In the genomic region with DNA sequence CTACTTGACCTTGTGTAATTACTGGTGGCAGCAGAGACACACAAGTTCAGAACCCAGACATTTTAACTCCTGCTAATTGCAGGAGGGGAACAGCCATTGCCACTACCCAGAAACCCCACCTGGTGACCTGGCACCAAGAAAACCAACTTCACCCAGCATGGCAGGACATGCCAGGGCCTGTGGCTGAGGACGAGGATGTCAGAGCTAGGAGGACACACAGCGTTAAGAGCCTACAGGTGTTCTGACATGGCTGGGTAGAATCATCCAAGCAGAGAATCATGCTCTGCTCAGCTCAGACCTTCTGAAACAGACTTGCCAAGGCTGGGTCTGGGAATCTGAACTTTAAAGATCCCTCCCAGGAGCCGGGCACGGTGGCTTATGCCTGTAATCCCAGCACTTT, we compare ENCODE assay signal across 1 cellular context.
TF ChIP-seq lines count a peak whose summit lies in the region.

No MANE protein-coding gene starts in this region.

TF ChIP-seq in GM12878, 131 proteins besides CTCF, POLR2A, EP300 and RAD21:
- TF ChIP-seq JUND (IDR thresholded peaks at IDR 0.05; ENCODE audit: low read depth, low read length): no peak
- no peak for TF ChIP-seq ZNF384 (IDR thresholded peaks at IDR 0.05; ENCODE audit: borderline replicate concordance, low read depth, low read length)
- no peak for TF ChIP-seq SIX5 (IDR thresholded peaks at IDR 0.05; ENCODE audit: low read depth, low read length, severe bottlenecking)
- TF ChIP-seq, protein P1, sequence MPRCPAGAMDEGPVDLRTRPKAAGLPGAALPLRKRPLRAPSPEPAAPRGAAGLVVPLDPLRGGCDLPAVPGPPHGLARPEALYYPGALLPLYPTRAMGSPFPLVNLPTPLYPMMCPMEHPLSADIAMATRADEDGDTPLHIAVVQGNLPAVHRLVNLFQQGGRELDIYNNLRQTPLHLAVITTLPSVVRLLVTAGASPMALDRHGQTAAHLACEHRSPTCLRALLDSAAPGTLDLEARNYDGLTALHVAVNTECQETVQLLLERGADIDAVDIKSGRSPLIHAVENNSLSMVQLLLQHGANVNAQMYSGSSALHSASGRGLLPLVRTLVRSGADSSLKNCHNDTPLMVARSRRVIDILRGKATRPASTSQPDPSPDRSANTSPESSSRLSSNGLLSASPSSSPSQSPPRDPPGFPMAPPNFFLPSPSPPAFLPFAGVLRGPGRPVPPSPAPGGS (IDR thresholded peaks at IDR 0.05; ENCODE audit: borderline replicate concordance, insufficient read depth, low read depth, low read length, poor library complexity, severe bottlenecking): no peak
- no peak for TF ChIP-seq NFYA (IDR thresholded peaks at IDR 0.05; ENCODE audit: borderline replicate concordance, low read depth, low read length)
- TF ChIP-seq, protein P2, sequence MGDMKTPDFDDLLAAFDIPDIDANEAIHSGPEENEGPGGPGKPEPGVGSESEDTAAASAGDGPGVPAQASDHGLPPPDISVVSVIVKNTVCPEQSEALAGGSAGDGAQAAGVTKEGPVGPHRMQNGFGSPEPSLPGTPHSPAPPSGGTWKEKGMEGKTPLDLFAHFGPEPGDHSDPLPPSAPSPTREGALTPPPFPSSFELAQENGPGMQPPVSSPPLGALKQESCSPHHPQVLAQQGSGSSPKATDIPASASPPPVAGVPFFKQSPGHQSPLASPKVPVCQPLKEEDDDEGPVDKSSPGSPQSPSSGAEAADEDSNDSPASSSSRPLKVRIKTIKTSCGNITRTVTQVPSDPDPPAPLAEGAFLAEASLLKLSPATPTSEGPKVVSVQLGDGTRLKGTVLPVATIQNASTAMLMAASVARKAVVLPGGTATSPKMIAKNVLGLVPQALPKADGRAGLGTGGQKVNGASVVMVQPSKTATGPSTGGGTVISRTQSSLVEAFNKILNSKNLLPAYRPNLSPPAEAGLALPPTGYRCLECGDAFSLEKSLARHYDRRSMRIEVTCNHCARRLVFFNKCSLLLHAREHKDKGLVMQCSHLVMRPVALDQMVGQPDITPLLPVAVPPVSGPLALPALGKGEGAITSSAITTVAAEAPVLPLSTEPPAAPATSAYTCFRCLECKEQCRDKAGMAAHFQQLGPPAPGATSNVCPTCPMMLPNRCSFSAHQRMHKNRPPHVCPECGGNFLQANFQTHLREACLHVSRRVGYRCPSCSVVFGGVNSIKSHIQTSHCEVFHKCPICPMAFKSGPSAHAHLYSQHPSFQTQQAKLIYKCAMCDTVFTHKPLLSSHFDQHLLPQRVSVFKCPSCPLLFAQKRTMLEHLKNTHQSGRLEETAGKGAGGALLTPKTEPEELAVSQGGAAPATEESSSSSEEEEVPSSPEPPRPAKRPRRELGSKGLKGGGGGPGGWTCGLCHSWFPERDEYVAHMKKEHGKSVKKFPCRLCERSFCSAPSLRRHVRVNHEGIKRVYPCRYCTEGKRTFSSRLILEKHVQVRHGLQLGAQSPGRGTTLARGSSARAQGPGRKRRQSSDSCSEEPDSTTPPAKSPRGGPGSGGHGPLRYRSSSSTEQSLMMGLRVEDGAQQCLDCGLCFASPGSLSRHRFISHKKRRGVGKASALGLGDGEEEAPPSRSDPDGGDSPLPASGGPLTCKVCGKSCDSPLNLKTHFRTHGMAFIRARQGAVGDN (IDR thresholded peaks at IDR 0.05): no peak
- TF ChIP-seq BACH1 (IDR thresholded peaks at IDR 0.05; ENCODE audit: borderline replicate concordance): no peak
- no peak for TF ChIP-seq RB1 (IDR thresholded peaks at IDR 0.05; ENCODE audit: borderline replicate concordance)
- no peak for TF ChIP-seq SPI1 (IDR thresholded peaks at IDR 0.05; ENCODE audit: borderline replicate concordance, insufficient read depth, low read depth, low read length)
- TF ChIP-seq FOXK2 (IDR thresholded peaks at IDR 0.05): no peak
- TF ChIP-seq CBFB (IDR thresholded peaks at IDR 0.05; ENCODE audit: low read depth): no peak
- no peak for TF ChIP-seq KAT2A (conservative IDR thresholded peaks at IDR 0.05; ENCODE audit: control insufficient read depth, low read depth, low read length)
- no peak for TF ChIP-seq RELA (IDR thresholded peaks at IDR 0.05; ENCODE audit: borderline replicate concordance, partially characterized antibody)
- no peak for TF ChIP-seq MTA3 (IDR thresholded peaks at IDR 0.05; ENCODE audit: borderline replicate concordance, low read length)
- no peak for TF ChIP-seq RAD51 (IDR thresholded peaks at IDR 0.05)
- no peak for TF ChIP-seq CREB1 (IDR thresholded peaks at IDR 0.05; ENCODE audit: low read depth)
- TF ChIP-seq PML (IDR thresholded peaks at IDR 0.05; ENCODE audit: low read length): no peak
- TF ChIP-seq MXI1 (IDR thresholded peaks at IDR 0.05; ENCODE audit: low read depth, low read length): no peak
- TF ChIP-seq TCF3 (IDR thresholded peaks at IDR 0.05; ENCODE audit: borderline replicate concordance, insufficient read depth, low read depth, low read length): no peak
- no peak for TF ChIP-seq TARDBP (IDR thresholded peaks at IDR 0.05; ENCODE audit: borderline replicate concordance)
